Comparison of ENCODE assay signal across 16 cellular contexts in the genomic region with DNA sequence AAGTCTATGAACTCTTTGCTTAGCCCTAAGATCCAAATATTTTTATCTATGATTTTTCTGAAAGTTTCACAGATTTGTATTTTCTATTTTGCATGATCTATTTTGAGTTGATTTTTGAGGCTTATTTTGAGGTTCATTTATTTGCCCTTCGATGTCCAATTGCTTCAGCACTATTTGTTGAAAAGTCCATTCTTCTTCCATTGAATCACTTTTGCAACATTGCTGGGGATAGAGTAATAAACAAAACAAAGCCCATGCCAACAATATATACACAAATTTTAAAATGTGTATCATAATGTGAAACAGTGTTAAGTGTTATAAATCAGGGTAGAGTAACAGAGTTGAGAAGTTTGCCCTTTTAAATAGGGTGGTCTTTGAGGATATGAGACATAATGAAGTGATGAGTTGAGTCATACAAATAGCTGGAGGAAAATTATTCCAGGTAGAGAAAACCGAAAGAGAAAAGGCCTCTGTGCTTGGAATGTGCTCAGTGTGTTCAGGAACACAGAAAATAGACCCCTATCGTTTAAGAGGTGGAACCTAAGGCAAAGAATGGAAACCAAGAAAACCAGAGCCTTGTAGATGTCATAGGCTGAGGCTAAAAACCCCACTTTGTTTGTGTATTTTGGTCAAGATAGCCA.
"Had no signal": no experiment of that assay in that cellular context is flagged by ENCODE, and none has a peak within 500 bp of the region (broad histone marks: within the 10 kb centered on the region; RNA-seq: fewer than 3 reads in every experiment).

No MANE protein-coding gene starts in this region.

- DNase-seq: activated CD4-positive, alpha-beta T cell treated with anti-CD3 and anti-CD28 coated beads, Interleukin-2, amount 50 U/mL, for 48 hours; activated naive CD4-positive, alpha-beta T cell treated with anti-CD3 and anti-CD28 coated beads, Interleukin-2, amount 10 ng/mL, durations not matched to agents 7 days and 5 days; caudate nucleus; glutamatergic neuron; hypothalamus; right lobe of liver; spleen; T1000 had no signal

- H3K4me3 ChIP-seq: esophagus muscularis mucosa, prostate gland, right lobe of liver, spleen, suprapubic skin had no signal

- H3K27ac Mint-ChIP-seq: activated naive CD4-positive, alpha-beta T cell treated with anti-CD3 and anti-CD28 coated beads, Interleukin-2, amount 10 ng/mL, durations not matched to agents 7 days and 5 days; activated T-helper 2 cell treated with anti-CD3 and anti-CD28 coated beads, Interferon-gamma antibody, Interleukin-2, Interleukin-4, amounts not matched to agents 10 μg/mL and 5 μg/mL and 100 μg/mL, durations not matched to agents 14 hours and 24 hours and 36 hours; nephron; stimulated activated naive CD8-positive, alpha-beta T cell treated with anti-CD3 and anti-CD28 coated beads, Interleukin-15, Interleukin-2, amounts not matched to agents 100 ng/mL and 50 ng/mL, for 24 hours; type B pancreatic cell had no signal

- H3K27me3 Mint-ChIP-seq: type B pancreatic cell had no signal

- H3K9me3 Mint-ChIP-seq: activated naive CD4-positive, alpha-beta T cell treated with anti-CD3 and anti-CD28 coated beads, Interleukin-2, amount 10 ng/mL, durations not matched to agents 7 days and 5 days; activated T-helper 2 cell treated with anti-CD3 and anti-CD28 coated beads, Interferon-gamma antibody, Interleukin-2, Interleukin-4, amounts not matched to agents 10 μg/mL and 5 μg/mL and 100 μg/mL, durations not matched to agents 14 hours and 24 hours and 36 hours; nephron; stimulated activated naive CD8-positive, alpha-beta T cell treated with anti-CD3 and anti-CD28 coated beads, Interleukin-15, Interleukin-2, amounts not matched to agents 100 ng/mL and 50 ng/mL, for 24 hours had no signal

- H3K36me3 Mint-ChIP-seq: activated naive CD4-positive, alpha-beta T cell treated with anti-CD3 and anti-CD28 coated beads, Interleukin-2, amount 10 ng/mL, durations not matched to agents 7 days and 5 days; type B pancreatic cell had no signal

- H3K27me3 ChIP-seq: esophagus muscularis mucosa, right lobe of liver, spleen, suprapubic skin had no signal

- H3K36me3 ChIP-seq: esophagus muscularis mucosa, prostate gland, right lobe of liver, spleen, suprapubic skin had no signal

- H3K4me3 Mint-ChIP-seq: activated naive CD4-positive, alpha-beta T cell treated with anti-CD3 and anti-CD28 coated beads, Interleukin-2, amount 10 ng/mL, durations not matched to agents 7 days and 5 days; nephron; stimulated activated naive CD8-positive, alpha-beta T cell treated with anti-CD3 and anti-CD28 coated beads, Interleukin-15, Interleukin-2, amounts not matched to agents 100 ng/mL and 50 ng/mL, for 24 hours; type B pancreatic cell had no signal

- H3K9me3 ChIP-seq: esophagus muscularis mucosa, prostate gland, right lobe of liver, spleen, suprapubic skin had no signal

- H3K27ac ChIP-seq: esophagus muscularis mucosa, prostate gland, suprapubic skin, VCaP had no signal

- H3K4me1 ChIP-seq: esophagus muscularis mucosa, prostate gland, suprapubic skin had no signal
